In genomic region chr10:48626986-48627731, GRCh38 we compare ENCODE assay signal across 1 cellular context.
TF ChIP-seq lines count a peak whose summit lies in the region.

No MANE protein-coding gene starts in this region.

TF ChIP-seq in H1, 55 proteins besides CTCF, POLR2A, EP300 and RAD21 (continued from another document):
- TF ChIP-seq GTF2F1 (IDR thresholded peaks at IDR 0.05; ENCODE audit: borderline replicate concordance, low read depth, low read length) (no peak), SIN3A (conservative IDR thresholded peaks at IDR 0.05 in 1 of 2, IDR thresholded peaks at IDR 0.05 in 1 of 2; ENCODE audit: low read depth in 1 of 2, low read length in 2 of 2) (no peak)
